19 cellular contexts compared by ENCODE assay signal in genomic region chr4:75069493-75070074, GRCh38.
A peak's percentile ranks its signal among the peaks of the same experiment; 100 is the strongest.
DNase-seq lines count a peak whose midpoint lies in the region; ATAC-seq and TF ChIP-seq lines count a peak whose summit lies in the region.
"Had no signal": no experiment of that assay in that cellular context is flagged by ENCODE, and none has a peak within 500 bp of the region (broad histone marks: within the 10 kb centered on the region; RNA-seq: fewer than 3 reads in every experiment).

No MANE protein-coding gene starts in this region.

- peaks cover 7% of the 10 kb centered on the region for H3K9me3 Mint-ChIP-seq in mesothelial cell of epicardium

- no peaks in the 10 kb centered on the region for H3K27me3 Mint-ChIP-seq in mesothelial cell of epicardium (ENCODE audit: low read depth)
- H3K27me3 Mint-ChIP-seq: CD4-positive, alpha-beta T cell; stimulated activated naive CD8-positive, alpha-beta T cell treated with anti-CD3 and anti-CD28 coated beads, Interleukin-15, amount 100 ng/mL, for 72 hours had no signal

- no peaks in the 10 kb centered on the region for H3K27me3 ChIP-seq in SU-DHL-6 (ENCODE audit: low read length)
- no peaks in the 10 kb centered on the region for H3K27me3 ChIP-seq in MG63
- H3K27me3 ChIP-seq: breast epithelium had no signal

- ATAC-seq in GM18861 (IDR thresholded peaks at IDR 0.05; ENCODE audit: unreplicated experiment) (peak; percentile 78), GM21423 (IDR thresholded peaks at IDR 0.05; ENCODE audit: unreplicated experiment) (peak; percentile 86), HG03060 (IDR thresholded peaks at IDR 0.05; ENCODE audit: low read depth, unreplicated experiment) (peak; percentile 81), SK-N-SH treated with all-trans-retinoic acid at 6 μM for 48 hours (no peak)
- ATAC-seq: HCT116; stimulated activated naive CD8-positive, alpha-beta T cell treated with anti-CD3 and anti-CD28 coated beads, Interleukin-15, amount 100 ng/mL, for 72 hours had no signal

- no peaks in the 10 kb centered on the region for H3K9me2 ChIP-seq in SU-DHL-6 (replicated peaks; ENCODE audit: insufficient read depth, low read length)

- DNase-seq in MG63 = no peak
- DNase-seq in foreskin melanocyte = no peak
- DNase-seq in mesothelial cell of epicardium (ENCODE audit: low spot score in 2 of 2, unreplicated experiment in 2 of 2) = no peak
- DNase-seq: activated CD4-positive, alpha-beta T cell treated with anti-CD3 and anti-CD28 coated beads, Interleukin-2, amount 50 U/mL, for 48 hours; activated gamma-delta T cell; CD4-positive, alpha-beta T cell; KBM-7; NCI-H2081 treated with DMSO at 0.1 percent for 48 hours; PC-9; stimulated activated CD4-positive, alpha-beta T cell treated with anti-CD3 and anti-CD28 coated beads, Interleukin-2, amount 100 ng/mL, for 48 hours; stimulated activated naive CD8-positive, alpha-beta T cell treated with anti-CD3 and anti-CD28 coated beads, Interleukin-15, amount 100 ng/mL, for 72 hours; T-helper 2 cell had no signal

- H3K4me3 ChIP-seq in SU-DHL-6 (ENCODE audit: insufficient read depth, low read length, poor library complexity, severe bottlenecking) (no peak overlapping the region), MG63 (no peak overlapping the region)
- H3K4me3 ChIP-seq: breast epithelium, PC-9 had no signal

- no peaks in the 10 kb centered on the region for H3K9me3 ChIP-seq in SU-DHL-6 (ENCODE audit: insufficient read depth, low read length)
- H3K9me3 ChIP-seq in MG63 = no peaks in the 10 kb centered on the region
- H3K9me3 ChIP-seq: breast epithelium had no signal

- H3K27ac ChIP-seq in SU-DHL-6 (ENCODE audit: low read depth, low read length) = no peak overlapping the region
- H3K27ac ChIP-seq: breast epithelium, PC-9 had no signal

- H2AFZ ChIP-seq in SU-DHL-6 (ENCODE audit: low read depth, low read length, severe bottlenecking) = no peak overlapping the region
- H2AFZ ChIP-seq: PC-9 had no signal

- no peaks in the 10 kb centered on the region for H3K79me2 ChIP-seq in SU-DHL-6 (ENCODE audit: insufficient read depth, low read length)

- no peaks in the 10 kb centered on the region for H3K36me3 Mint-ChIP-seq in mesothelial cell of epicardium

- H3K4me3 Mint-ChIP-seq in mesothelial cell of epicardium = no peak overlapping the region
- H3K4me3 Mint-ChIP-seq: CD4-positive, alpha-beta T cell; stimulated activated naive CD8-positive, alpha-beta T cell treated with anti-CD3 and anti-CD28 coated beads, Interleukin-15, amount 100 ng/mL, for 72 hours had no signal

- no peak overlapping the region for H3K27ac Mint-ChIP-seq in mesothelial cell of epicardium
- H3K27ac Mint-ChIP-seq: CD4-positive, alpha-beta T cell; stimulated activated naive CD8-positive, alpha-beta T cell treated with anti-CD3 and anti-CD28 coated beads, Interleukin-15, amount 100 ng/mL, for 72 hours had no signal

- no peak overlapping the region for H3K9ac ChIP-seq in SU-DHL-6 (ENCODE audit: low read length)

- no peaks in the 10 kb centered on the region for H3K36me3 ChIP-seq in SU-DHL-6 (ENCODE audit: low read length)
- H3K36me3 ChIP-seq in MG63 = no peaks in the 10 kb centered on the region
- H3K36me3 ChIP-seq: breast epithelium had no signal

- H3F3A ChIP-seq in SU-DHL-6 (ENCODE audit: insufficient read depth) = no peaks in the 10 kb centered on the region

- H3K4me2 ChIP-seq in SU-DHL-6 (ENCODE audit: low read depth, low read length, poor library complexity, severe bottlenecking) = peak overlapping the region; percentile 29
- H3K4me2 ChIP-seq: PC-9 had no signal

- TF ChIP-seq CTCF in SU-DHL-6 (IDR thresholded peaks at IDR 0.05; ENCODE audit: insufficient read depth, low read length, poor library complexity, severe bottlenecking) = no peak
- TF ChIP-seq CTCF in mesothelial cell of epicardium (IDR thresholded peaks at IDR 0.05; ENCODE audit: unreplicated experiment) = no peak

- H4K20me1 ChIP-seq in SU-DHL-6 (ENCODE audit: low read depth, low read length) = no peaks in the 10 kb centered on the region

- no peaks in the 10 kb centered on the region for H3K4me1 Mint-ChIP-seq in mesothelial cell of epicardium
- H3K4me1 Mint-ChIP-seq: stimulated activated naive CD8-positive, alpha-beta T cell treated with anti-CD3 and anti-CD28 coated beads, Interleukin-15, amount 100 ng/mL, for 72 hours had no signal

TF ChIP-seq in SK-N-SH treated with all-trans-retinoic acid at 6 μM for 48 hours, 23 proteins besides CTCF, POLR2A, EP300 and RAD21:
- TF ChIP-seq CSDC2 (CRISPR knock-in tag; IDR thresholded peaks at IDR 0.05) (no peak), ISL1 (CRISPR knock-in tag; IDR thresholded peaks at IDR 0.05) (no peak), RARB (CRISPR knock-in tag; IDR thresholded peaks at IDR 0.05) (no peak), ZFP3 (CRISPR knock-in tag; IDR thresholded peaks at IDR 0.05) (no peak), ZFP30 (CRISPR knock-in tag; IDR thresholded peaks at IDR 0.05) (no peak), ZNF565 (CRISPR knock-in tag; conservative IDR thresholded peaks at IDR 0.05; ENCODE audit: low read depth) (no peak), ZC3H10 (CRISPR knock-in tag; IDR thresholded peaks at IDR 0.05) (no peak), PATZ1 (CRISPR knock-in tag; IDR thresholded peaks at IDR 0.05; ENCODE audit: borderline replicate concordance) (no peak), ESRRG (CRISPR knock-in tag; IDR thresholded peaks at IDR 0.05) (no peak), TCF4 (CRISPR knock-in tag; IDR thresholded peaks at IDR 0.05; ENCODE audit: borderline replicate concordance) (no peak), POU6F1 (CRISPR knock-in tag; IDR thresholded peaks at IDR 0.05; ENCODE audit: borderline replicate concordance, low read depth) (no peak), SNAI2 (CRISPR knock-in tag; IDR thresholded peaks at IDR 0.05) (no peak), BACH2 (CRISPR knock-in tag; IDR thresholded peaks at IDR 0.05; ENCODE audit: borderline replicate concordance) (no peak)
